ENCODE assay signal across 7 cellular contexts in the genomic region with DNA sequence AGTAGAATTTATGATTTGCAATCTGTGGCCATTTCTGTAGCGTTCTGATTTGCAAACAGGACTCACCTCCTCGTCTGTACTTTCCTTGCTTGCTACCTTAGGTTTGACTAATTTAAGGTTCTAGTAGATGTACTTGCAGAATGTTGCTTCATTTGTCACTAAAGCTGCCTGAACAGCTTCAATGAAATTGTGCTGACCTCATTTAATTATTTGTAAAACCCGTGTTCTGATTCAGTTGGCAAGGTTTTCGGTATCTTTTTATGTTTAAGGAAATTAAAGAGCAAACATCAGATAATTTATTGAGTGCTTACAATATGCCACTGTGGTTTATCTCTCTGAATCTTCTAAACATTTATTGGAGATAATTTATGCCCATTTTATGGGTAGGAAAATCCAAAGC.
"Had no signal": no experiment of that assay in that cellular context is flagged by ENCODE, and none has a peak within 500 bp of the region (broad histone marks: within the 10 kb centered on the region; RNA-seq: fewer than 3 reads in every experiment).

No MANE protein-coding gene starts in this region.

- H3K27ac ChIP-seq: HL-60, KMS-11 had no signal

- DNase-seq: IMR-90, KBM-7, KG1 had no signal

- FAIRE-seq: HTR-8/SVneo, K562 had no signal

- ATAC-seq: K562 had no signal

- H3K4me3 ChIP-seq: K562 had no signal

- H3K9ac ChIP-seq: KMS-11 had no signal

- H3K4me2 ChIP-seq: KMS-11 had no signal
